ENCODE assay signal across 8 cellular contexts in the genomic region with DNA sequence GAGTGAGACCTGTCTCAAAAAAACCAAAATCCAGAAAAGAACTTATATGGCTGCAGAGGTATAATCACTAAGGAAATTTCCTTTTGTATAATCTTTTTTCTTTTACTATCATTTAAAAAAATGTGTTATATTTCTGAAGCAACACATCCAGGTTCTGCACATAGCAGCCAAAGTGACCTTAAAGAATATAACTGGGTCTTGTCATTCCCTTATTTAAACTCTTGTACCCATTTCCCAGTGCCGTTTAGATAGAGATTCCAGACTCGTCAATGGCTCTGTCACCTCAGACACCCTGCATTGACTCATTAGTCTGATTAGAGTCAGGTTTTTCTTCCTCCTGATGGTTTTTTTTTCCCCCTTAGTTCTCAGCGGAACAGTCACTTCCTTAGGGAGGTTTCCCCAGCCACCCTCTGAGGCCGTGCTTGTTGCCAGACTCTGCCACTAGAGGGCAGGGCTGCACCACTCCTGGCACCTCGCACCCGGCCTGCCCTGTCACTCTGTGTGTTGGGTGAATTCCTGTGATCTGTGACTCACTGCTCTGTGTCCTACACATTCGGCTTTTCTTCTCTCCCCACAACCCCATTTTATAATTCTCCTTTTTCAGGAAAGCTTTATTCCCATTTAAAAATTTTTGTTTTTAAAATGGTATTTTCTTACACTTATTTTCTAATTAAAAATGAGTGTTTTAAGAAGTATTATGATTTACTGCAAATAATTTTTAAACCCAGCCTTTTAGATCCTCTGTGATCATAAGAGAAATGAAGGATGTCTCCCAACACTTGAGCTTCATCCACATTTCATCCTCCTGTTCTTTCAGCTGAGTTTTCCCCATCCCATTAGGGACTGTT. TPM values are rescaled to one million over a fixed set of nuclear protein-coding genes. Genes with fewer than 3 reads are reported as not detected.
DNase-seq lines count a peak whose midpoint lies in the region; ATAC-seq, FAIRE-seq and TF ChIP-seq lines count a peak whose summit lies in the region.

No MANE protein-coding gene starts in this region.

- H3K9me3 ChIP-seq in keratinocyte (ENCODE audit: control insufficient read depth, low read depth, low read length) = no peaks in the 10 kb centered on the region

- H3K4me3 ChIP-seq in cardiac fibroblast (replicated peaks in 1 of 2; ENCODE audit: low read depth in 2 of 2, low read length in 2 of 2) = no peak overlapping the region
- no peak overlapping the region for H3K4me3 ChIP-seq in keratinocyte (ENCODE audit: control insufficient read depth in 2 of 3, extremely low read depth in 1 of 3, insufficient read depth in 2 of 3, low read depth in 1 of 3, low read length in 3 of 3)

- H3K9ac ChIP-seq in keratinocyte (ENCODE audit: control insufficient read depth, extremely low read depth, insufficient read depth, low read length) = no peak overlapping the region

- peaks cover 4% of the 10 kb centered on the region for H3K79me2 ChIP-seq in keratinocyte (ENCODE audit: control insufficient read depth, insufficient read depth, low read length)

- peak overlapping the region; percentile 41 for H3K27ac ChIP-seq in keratinocyte (ENCODE audit: control insufficient read depth, insufficient read depth, low read length)

- peaks cover 2% of the 10 kb centered on the region for H4K20me1 ChIP-seq in keratinocyte (ENCODE audit: control insufficient read depth, extremely low read depth, insufficient read depth, low read length)

- peaks cover 12% of the 10 kb centered on the region for H3K4me1 ChIP-seq in keratinocyte (ENCODE audit: control insufficient read depth, extremely low read depth, insufficient read depth, low read length)

- peak; percentile 84 for FAIRE-seq in keratinocyte (lab: Jason Lieb, UNC)

- TF ChIP-seq CTCF in cardiac fibroblast (IDR thresholded peaks at IDR 0.05; ENCODE audit: low read depth, low read length) = peak; percentile 97
- peak; percentile 97 to 100 (median 99) for TF ChIP-seq CTCF in keratinocyte (optimal IDR thresholded peaks at IDR 0.05 in 1 of 3, IDR thresholded peaks at IDR 0.05 in 1 of 3, conservative IDR thresholded peaks at IDR 0.05 in 1 of 3; ENCODE audit: extremely low read depth in 1 of 3, insufficient read depth in 2 of 3, low read length in 3 of 3)

- H3K36me3 ChIP-seq in keratinocyte (ENCODE audit: control insufficient read depth in 2 of 2, extremely low read depth in 1 of 2, insufficient read depth in 2 of 2, low read length in 2 of 2) = peaks cover 14 to 20% of the 10 kb centered on the region in 2 experiments

- DNase-seq in 8988T (peak; percentile 82), NCI-H2107 treated with DMSO at 0.1 percent for 48 hours (lab: John Stamatoyannopoulos, UW; ENCODE audit: unreplicated experiment) (peak; percentile 37), cardiac fibroblast (ENCODE audit: low read depth in 2 of 2) (peak; percentile 91 to 94), keratinocyte (ENCODE audit: low read depth, low spot score) (peak; percentile 41)
- peak; percentile 67 to 85 (median 77) for DNase-seq in activated CD4-positive, CD25-positive, alpha-beta regulatory T cell (lab: John Stamatoyannopoulos, UW)
- DNase-seq in stimulated activated CD4-positive, alpha-beta T cell treated with anti-CD3 and anti-CD28 coated beads, Interleukin-15, amount 100 ng/mL, for 48 hours (ENCODE audit: low read depth in 2 of 2) = peak; percentile 82 to 89

- dilution Hi-C loops in keratinocyte (cut with MboI; ENCODE audit: extremely low pct_ligation_motif_present, low sequenced_read_pairs) = no loop called here

- peak; percentile 96 for ATAC-seq in GM18502 (IDR thresholded peaks at IDR 0.05; ENCODE audit: poor library complexity, unreplicated experiment)
- ATAC-seq in HG02943 (IDR thresholded peaks at IDR 0.05; ENCODE audit: low read depth, unreplicated experiment) = peak; percentile 68

- peak overlapping the region; percentile 7 for H3K4me2 ChIP-seq in keratinocyte (ENCODE audit: control insufficient read depth, extremely low read depth, insufficient read depth, low read depth, low read length)

- H3K9me1 ChIP-seq in keratinocyte (ENCODE audit: control insufficient read depth, extremely low read depth, insufficient read depth, low read length) = no peaks in the 10 kb centered on the region

- no peak overlapping the region for H2AFZ ChIP-seq in keratinocyte (ENCODE audit: control insufficient read depth, low read length)

- no peaks in the 10 kb centered on the region for H3K27me3 ChIP-seq in keratinocyte (ENCODE audit: control insufficient read depth, extremely low read depth, insufficient read depth, low read length)

RNA-seq across cellular contexts. Expression of gene HTT, which starts 32.1 kb away (rescaled TPM):
- 16.2 to 25.5 TPM (median 16.4 TPM) in 3 replicates for polyA plus RNA-seq in keratinocyte
- polyA plus RNA-seq in keratinocyte (2011; ENCODE audit: low read depth) = 12.8 TPM
- polyA plus RNA-seq in keratinocyte (2011; cell fraction: cytosol; rRNA removed) = 12.6 and 25.9 TPM in 2 replicates
- polyA plus RNA-seq in keratinocyte (2011; cell fraction: nucleus; rRNA removed) = 84.9 and 88.7 TPM in 2 replicates
- 16.1 and 26.7 TPM in 2 replicates for polyA plus RNA-seq in keratinocyte (2012; ENCODE audit: low replicate concordance)
- 97.9 to 218 TPM (median 114 TPM) in 3 replicates for polyA minus RNA-seq in keratinocyte
- 87.9 TPM for polyA minus RNA-seq in keratinocyte (2011; cell fraction: cytosol; rRNA and poly(A)+ RNA removed)
- 113 and 216 TPM in 2 replicates for polyA minus RNA-seq in keratinocyte (2011; cell fraction: nucleus; rRNA and poly(A)+ RNA removed)

RNA-seq across cellular contexts. Expression of gene HTT-AS, which starts 32.2 kb away (rescaled TPM):
- not detected in 3 replicates for polyA plus RNA-seq in keratinocyte
- not detected for polyA plus RNA-seq in keratinocyte (2011; ENCODE audit: low read depth)
- not detected in 2 replicates for polyA plus RNA-seq in keratinocyte (2011; cell fraction: cytosol; rRNA removed)
- polyA plus RNA-seq in keratinocyte (2011; cell fraction: nucleus; rRNA removed) = not detected in 2 replicates
- not detected in 2 replicates for polyA plus RNA-seq in keratinocyte (2012; ENCODE audit: low replicate concordance)
- not detected in 3 replicates for polyA minus RNA-seq in keratinocyte
- polyA minus RNA-seq in keratinocyte (2011; cell fraction: cytosol; rRNA and poly(A)+ RNA removed) = not detected
- polyA minus RNA-seq in keratinocyte (2011; cell fraction: nucleus; rRNA and poly(A)+ RNA removed) = not detected in 2 replicates

Comparison
In these comparisons a context has a peak if more than half of its experiments do, and no peak if none do; other contexts are left out.
1. DNase-seq: peak in every context shown above with its lines; median percentile 92 in cardiac fibroblast; 86 in stimulated activated CD4-positive, alpha-beta T cell treated with anti-CD3 and anti-CD28 coated beads, Interleukin-15, amount 100 ng/mL, for 48 hours; 82 in 8988T; 77 in activated CD4-positive, CD25-positive, alpha-beta regulatory T cell; 41 in keratinocyte; 37 in NCI-H2107 treated with DMSO at 0.1 percent for 48 hours.